43 cellular contexts compared by ENCODE assay signal in genomic region chr10:122876493-122876855, GRCh38. TPM values are rescaled to one million over a fixed set of nuclear protein-coding genes. Genes with fewer than 3 reads are reported as not detected.
"Had no signal": no experiment of that assay in that cellular context is flagged by ENCODE, and none has a peak within 500 bp of the region (broad histone marks: within the 10 kb centered on the region; RNA-seq: fewer than 3 reads in every experiment).

No MANE protein-coding gene starts in this region.

- H3K4me1 Mint-ChIP-seq: mesothelial cell of epicardium had no signal

- H3K4me2 ChIP-seq: smooth muscle cell had no signal

- H3K27ac ChIP-seq: adrenal gland, ascending aorta, coronary artery, dorsolateral prefrontal cortex, heart left ventricle, right atrium auricular region, thyroid gland, upper lobe of left lung, vagina, WERI-Rb-1 had no signal

- ATAC-seq: effector memory CD8-positive, alpha-beta T cell; esophagus mucosa; heart left ventricle; left colon; stimulated activated memory B cell treated with anti-CD40 and anti-IgM and Interleukin-4, amounts not matched to agents 10 μg/mL and 1 μg/mL and 100 μg/mL, for 72 hours; stimulated activated naive CD8-positive, alpha-beta T cell treated with anti-CD3 and anti-CD28 coated beads, Interleukin-15, amount 100 ng/mL, for 72 hours had no signal

- DNase-seq: activated CD4-positive, alpha-beta T cell treated with anti-CD3 and anti-CD28 coated beads, Interleukin-2, amount 10 ng/mL, durations not matched to agents 24 days and 14 days; activated CD4-positive, CD25-positive, alpha-beta regulatory T cell treated with anti-CD3 and anti-CD28 coated beads, Interleukin-2, amount 50 U/mL, for 72 hours; activated CD8-positive, alpha-beta memory T cell treated with anti-CD3 and anti-CD28 coated beads, Interleukin-2, amount 50 U/mL, for 4 hours; activated effector memory CD4-positive, alpha-beta T cell treated with anti-CD3 and anti-CD28 coated beads, Interleukin-2, amount 50 U/mL, for 16 hours; activated naive CD4-positive, alpha-beta T cell treated with anti-CD3 and anti-CD28 coated beads for 36 hours; activated naive CD8-positive, alpha-beta T cell treated with anti-CD3 and anti-CD28 coated beads for 36 hours; activated T-cell treated with anti-CD3 and anti-CD28 coated beads, Interleukin-2, amount 50 U/mL, for 1 hour; adrenal gland; dorsolateral prefrontal cortex; effector memory CD8-positive, alpha-beta T cell; heart left ventricle; hypothalamus; left colon; mammary epithelial cell; naive B cell; stimulated activated CD4-positive, alpha-beta T cell treated with anti-CD3 and anti-CD28 coated beads, Interleukin-1b, Interleukin-23, amount 100 ng/mL, for 48 hours; stimulated activated CD4-positive, alpha-beta T cell treated with anti-CD3 and anti-CD28 coated beads, Interleukin-4, amount 100 ng/mL, for 4 hours; stimulated activated CD8-positive, alpha-beta memory T cell treated with anti-CD3 and anti-CD28 coated beads, Interleukin-4, amount 100 ng/mL, for 48 hours; stimulated activated naive CD8-positive, alpha-beta T cell treated with anti-CD3 and anti-CD28 coated beads, Interleukin-15, amount 100 ng/mL, for 72 hours; substantia nigra; thyroid gland; upper lobe of left lung; WERI-Rb-1 had no signal

- H3K9me3 ChIP-seq: adrenal gland, ascending aorta, right atrium auricular region, thyroid gland, upper lobe of left lung, vagina had no signal

- H3K4me3 ChIP-seq: adrenal gland, ascending aorta, coronary artery, dorsolateral prefrontal cortex, heart left ventricle, right atrium auricular region, smooth muscle cell, thyroid gland, upper lobe of left lung, vagina had no signal

- H3K27ac Mint-ChIP-seq: activated CD4-positive, alpha-beta memory T cell treated with anti-CD3 and anti-CD28 coated beads for 36 hours; activated CD4-positive, alpha-beta T cell treated with anti-CD3 and anti-CD28 coated beads, Interleukin-2, amount 10 ng/mL, durations not matched to agents 24 days and 14 days; activated naive CD4-positive, alpha-beta T cell treated with anti-CD3 and anti-CD28 coated beads for 36 hours; activated naive CD8-positive, alpha-beta T cell treated with anti-CD3 and anti-CD28 coated beads for 36 hours; activated T-helper 1 cell treated with anti-CD3 and anti-CD28 coated beads, Interleukin-12 subunit alpha, Interleukin-12 subunit beta, Interleukin-2, Interleukin-4 antibody, amounts not matched to agents 30 ng/mL and 10 ng/mL and 1 ng/mL, durations not matched to agents 14 hours and 24 hours and 36 hours; brain; effector memory CD8-positive, alpha-beta T cell; mesothelial cell of epicardium; stimulated activated memory B cell treated with anti-CD40 and anti-IgM and Interleukin-4, amounts not matched to agents 10 μg/mL and 1 μg/mL and 100 μg/mL, for 72 hours had no signal

- H3K27me3 ChIP-seq: adrenal gland, ascending aorta, dorsolateral prefrontal cortex, right atrium auricular region, thyroid gland, upper lobe of left lung, vagina had no signal

- H3K27me3 Mint-ChIP-seq: activated CD4-positive, alpha-beta memory T cell treated with anti-CD3 and anti-CD28 coated beads for 36 hours; activated CD4-positive, alpha-beta T cell treated with anti-CD3 and anti-CD28 coated beads, Interleukin-2, amount 10 ng/mL, durations not matched to agents 24 days and 14 days; activated naive CD8-positive, alpha-beta T cell treated with anti-CD3 and anti-CD28 coated beads for 36 hours; effector memory CD8-positive, alpha-beta T cell; naive B cell; stimulated activated memory B cell treated with anti-CD40 and anti-IgM and Interleukin-4, amounts not matched to agents 10 μg/mL and 1 μg/mL and 100 μg/mL, for 72 hours; stimulated activated naive CD8-positive, alpha-beta T cell treated with anti-CD3 and anti-CD28 coated beads, Interleukin-15, amount 100 ng/mL, for 72 hours had no signal

- H3K9me3 Mint-ChIP-seq: effector memory CD8-positive, alpha-beta T cell; mesothelial cell of epicardium; stimulated activated memory B cell treated with anti-CD40 and anti-IgM and Interleukin-4, amounts not matched to agents 10 μg/mL and 1 μg/mL and 100 μg/mL, for 72 hours; stimulated activated naive CD8-positive, alpha-beta T cell treated with anti-CD3 and anti-CD28 coated beads, Interleukin-15, amount 100 ng/mL, for 72 hours had no signal

- H3K4me3 Mint-ChIP-seq: activated CD4-positive, alpha-beta memory T cell treated with anti-CD3 and anti-CD28 coated beads for 36 hours; activated naive CD4-positive, alpha-beta T cell treated with anti-CD3 and anti-CD28 coated beads for 36 hours; mesothelial cell of epicardium had no signal

- H3K36me3 ChIP-seq: adrenal gland, ascending aorta, heart left ventricle, right atrium auricular region, thyroid gland, upper lobe of left lung, vagina, WERI-Rb-1 had no signal

- H3K36me3 Mint-ChIP-seq: brain, mesothelial cell of epicardium, naive B cell had no signal

RNA-seq across cellular contexts. Expression of gene FAM24B, which starts 2.9 kb away (rescaled TPM):
- total RNA-seq: ascending aorta, mesothelial cell of epicardium, smooth muscle cell, vagina had no signal
- polyA plus RNA-seq: smooth muscle cell had no signal

RNA-seq across cellular contexts. Expression of gene CUZD1, which starts 30.8 kb away (rescaled TPM):
- total RNA-seq: ascending aorta, mesothelial cell of epicardium, vagina had no signal
- polyA plus RNA-seq: neural cell, smooth muscle cell had no signal

RNA-seq across cellular contexts. Expression of gene FAM24A, which starts 33.9 kb away (rescaled TPM):
- total RNA-seq: activated CD4-positive, alpha-beta memory T cell treated with anti-CD3 and anti-CD28 coated beads for 36 hours; activated CD4-positive, alpha-beta T cell treated with anti-CD3 and anti-CD28 coated beads, Interleukin-2, amount 10 ng/mL, durations not matched to agents 24 days and 14 days; activated CD8-positive, alpha-beta memory T cell treated with anti-CD3 and anti-CD28 coated beads for 36 hours; activated naive CD4-positive, alpha-beta T cell treated with anti-CD3 and anti-CD28 coated beads for 36 hours; activated naive CD8-positive, alpha-beta T cell treated with anti-CD3 and anti-CD28 coated beads for 36 hours; activated T-helper 1 cell treated with anti-CD3 and anti-CD28 coated beads, Interleukin-12 subunit alpha, Interleukin-12 subunit beta, Interleukin-2, Interleukin-4 antibody, amounts not matched to agents 30 ng/mL and 10 ng/mL and 1 ng/mL, durations not matched to agents 14 hours and 24 hours and 36 hours; adrenal gland; ascending aorta; cardiac septum; cerebellum; dorsolateral prefrontal cortex; endothelial cell of umbilical vein; esophagus mucosa; heart left ventricle; left colon; liver; mammary epithelial cell; mesothelial cell of epicardium; omental fat pad; pulmonary artery endothelial cell; right atrium auricular region; smooth muscle cell; thyroid gland; upper lobe of left lung; vagina had no signal
- polyA plus RNA-seq: adrenal gland, endothelial cell of umbilical vein, heart left ventricle, keratinocyte, liver, mammary epithelial cell, neural cell, smooth muscle cell had no signal
